21 cellular contexts compared by ENCODE assay signal in genomic region chr2:37488911-37489310, GRCh38.
"Had no signal": no experiment of that assay in that cellular context is flagged by ENCODE, and none has a peak within 500 bp of the region (broad histone marks: within the 10 kb centered on the region; RNA-seq: fewer than 3 reads in every experiment).

No MANE protein-coding gene starts in this region.

- DNase-seq: effector CD4-positive, alpha-beta T cell; glutamatergic neuron; islet precursor cell; left lung; lower lobe of right lung; mesenchymal stem cell; midbrain; occipital lobe; pancreas; right cardiac atrium; stimulated activated CD4-positive, alpha-beta T cell treated with anti-CD3 and anti-CD28 coated beads, Interleukin-4, amount 100 ng/mL, for 1 hour; stimulated activated CD8-positive, alpha-beta memory T cell treated with anti-CD3 and anti-CD28 coated beads, Interleukin-4, amount 100 ng/mL, for 48 hours; stimulated activated naive CD8-positive, alpha-beta T cell treated with anti-CD3 and anti-CD28 coated beads, Interleukin-15, Interleukin-2, amounts not matched to agents 100 U/mL and 50 U/mL, for 24 hours; thyroid gland had no signal

- H3K4me3 ChIP-seq: coronary artery, gastroesophageal sphincter, left lung, lower lobe of right lung, pancreas, smooth muscle cell, suprapubic skin, thyroid gland had no signal

- H3K9me3 ChIP-seq: gastroesophageal sphincter, left lung, lower lobe of right lung, pancreas, suprapubic skin, thyroid gland had no signal

- ATAC-seq: gastroesophageal sphincter; left lung; lower lobe of right lung; natural killer cell treated with Interleukin-12 subunit alpha and Interleukin-12 subunit beta and Interleukin-15 and Interleukin-18, amount 100 ng/mL, for 72 hours; pancreas; right cardiac atrium; stimulated activated effector memory CD8-positive, alpha-beta T cell treated with anti-CD3 and anti-CD28 coated beads, Interleukin-12 subunit alpha, Interleukin-12 subunit beta, amount 100 ng/mL, for 72 hours; stimulated activated naive CD8-positive, alpha-beta T cell treated with anti-CD3 and anti-CD28 coated beads, Interleukin-15, Interleukin-2, amounts not matched to agents 100 U/mL and 50 U/mL, for 24 hours had no signal

- H3K27me3 ChIP-seq: gastroesophageal sphincter, left lung, pancreas, suprapubic skin, thyroid gland had no signal

- H3K27ac ChIP-seq: coronary artery, gastroesophageal sphincter, left lung, lower lobe of right lung, pancreas, suprapubic skin, thyroid gland had no signal

- H3K4me1 ChIP-seq: gastroesophageal sphincter, left lung, lower lobe of right lung, pancreas, suprapubic skin, thyroid gland had no signal

- FAIRE-seq: pancreas, urothelium cell line had no signal

- H3K36me3 ChIP-seq: gastroesophageal sphincter, left lung, lower lobe of right lung, pancreas, suprapubic skin, thyroid gland had no signal
